ENCODE assay signal across 1 cellular context in genomic region chr1:150268706-150269403, GRCh38.
A peak's percentile ranks its signal among the peaks of the same experiment; 100 is the strongest.
TF ChIP-seq lines count a peak whose summit lies in the region.

Gene APH1A (minus strand): TSS chr1:150269016. CDS start chr1:150268810, 206 bp downstream.

TF ChIP-seq in K562, 482 proteins besides CTCF, POLR2A, EP300 and RAD21 (continued from another document and continues in another):
- TF ChIP-seq ZBTB40 (IDR thresholded peaks at IDR 0.05) = peak; percentile 91
- TF ChIP-seq ZBTB40 (CRISPR knock-in tag; IDR thresholded peaks at IDR 0.05) = no peak
- no peak for TF ChIP-seq SRSF1 (IDR thresholded peaks at IDR 0.05; ENCODE audit: low read depth, low read length)
- TF ChIP-seq POLR2AphosphoS5 (IDR thresholded peaks at IDR 0.05; ENCODE audit: control insufficient read depth, insufficient read depth, low read depth, low read length) = peak; percentile 50; the same call in 1 of the 2 replicates
- TF ChIP-seq RBBP5 (IDR thresholded peaks at IDR 0.05; ENCODE audit: borderline replicate concordance, insufficient read depth, low read length, poor library complexity, severe bottlenecking) = peak; percentile 95
- TF ChIP-seq MTA1 (IDR thresholded peaks at IDR 0.05; ENCODE audit: borderline replicate concordance) = peak; percentile 92; the same call in 1 of the 2 replicates
- peak; percentile 77 to 89 for TF ChIP-seq MAZ (CRISPR knock-in tag; conservative IDR thresholded peaks at IDR 0.05 in 1 of 2, IDR thresholded peaks at IDR 0.05 in 1 of 2)
- TF ChIP-seq, protein P1, sequence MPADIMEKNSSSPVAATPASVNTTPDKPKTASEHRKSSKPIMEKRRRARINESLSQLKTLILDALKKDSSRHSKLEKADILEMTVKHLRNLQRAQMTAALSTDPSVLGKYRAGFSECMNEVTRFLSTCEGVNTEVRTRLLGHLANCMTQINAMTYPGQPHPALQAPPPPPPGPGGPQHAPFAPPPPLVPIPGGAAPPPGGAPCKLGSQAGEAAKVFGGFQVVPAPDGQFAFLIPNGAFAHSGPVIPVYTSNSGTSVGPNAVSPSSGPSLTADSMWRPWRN (IDR thresholded peaks at IDR 0.05; ENCODE audit: low read depth) = no peak
- TF ChIP-seq ZNF124 (CRISPR knock-in tag; IDR thresholded peaks at IDR 0.05) = no peak
- no peak for TF ChIP-seq HDAC8 (tag; IDR thresholded peaks at IDR 0.05)
- TF ChIP-seq GABPB1 (CRISPR knock-in tag; IDR thresholded peaks at IDR 0.05) = peak; percentile 93
- peak in 2 of 3 experiments; percentile 76 to 86 for TF ChIP-seq YY1 (IDR thresholded peaks at IDR 0.05; ENCODE audit: borderline replicate concordance in 1 of 3, control insufficient read depth in 1 of 3, extremely low read depth in 1 of 3, insufficient read depth in 3 of 3, insufficient read length in 1 of 3, insufficient replicate concordance in 2 of 3, low read depth in 1 of 3, low read length in 2 of 3)
- TF ChIP-seq, protein P2, sequence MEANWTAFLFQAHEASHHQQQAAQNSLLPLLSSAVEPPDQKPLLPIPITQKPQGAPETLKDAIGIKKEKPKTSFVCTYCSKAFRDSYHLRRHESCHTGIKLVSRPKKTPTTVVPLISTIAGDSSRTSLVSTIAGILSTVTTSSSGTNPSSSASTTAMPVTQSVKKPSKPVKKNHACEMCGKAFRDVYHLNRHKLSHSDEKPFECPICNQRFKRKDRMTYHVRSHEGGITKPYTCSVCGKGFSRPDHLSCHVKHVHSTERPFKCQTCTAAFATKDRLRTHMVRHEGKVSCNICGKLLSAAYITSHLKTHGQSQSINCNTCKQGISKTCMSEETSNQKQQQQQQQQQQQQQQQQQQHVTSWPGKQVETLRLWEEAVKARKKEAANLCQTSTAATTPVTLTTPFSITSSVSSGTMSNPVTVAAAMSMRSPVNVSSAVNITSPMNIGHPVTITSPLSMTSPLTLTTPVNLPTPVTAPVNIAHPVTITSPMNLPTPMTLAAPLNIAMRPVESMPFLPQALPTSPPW (CRISPR knock-in tag; IDR thresholded peaks at IDR 0.05) = peak; percentile 97
- TF ChIP-seq POU5F1 (IDR thresholded peaks at IDR 0.05; ENCODE audit: borderline replicate concordance, low read depth, low read length, partially characterized antibody) = peak; percentile 87
- TF ChIP-seq SP1 (CRISPR knock-in tag; IDR thresholded peaks at IDR 0.05) = peak; percentile 88
- 0 out of 2 replicates have a peak, but pooled peaks have one; percentile 47 for TF ChIP-seq HDAC2 (IDR thresholded peaks at IDR 0.05)
- no peak for TF ChIP-seq COPS2 (conservative IDR thresholded peaks at IDR 0.05)
- TF ChIP-seq KLF13 (tag; IDR thresholded peaks at IDR 0.05; ENCODE audit: borderline replicate concordance, low read depth) = peak; percentile 82
- TF ChIP-seq, protein P3, sequence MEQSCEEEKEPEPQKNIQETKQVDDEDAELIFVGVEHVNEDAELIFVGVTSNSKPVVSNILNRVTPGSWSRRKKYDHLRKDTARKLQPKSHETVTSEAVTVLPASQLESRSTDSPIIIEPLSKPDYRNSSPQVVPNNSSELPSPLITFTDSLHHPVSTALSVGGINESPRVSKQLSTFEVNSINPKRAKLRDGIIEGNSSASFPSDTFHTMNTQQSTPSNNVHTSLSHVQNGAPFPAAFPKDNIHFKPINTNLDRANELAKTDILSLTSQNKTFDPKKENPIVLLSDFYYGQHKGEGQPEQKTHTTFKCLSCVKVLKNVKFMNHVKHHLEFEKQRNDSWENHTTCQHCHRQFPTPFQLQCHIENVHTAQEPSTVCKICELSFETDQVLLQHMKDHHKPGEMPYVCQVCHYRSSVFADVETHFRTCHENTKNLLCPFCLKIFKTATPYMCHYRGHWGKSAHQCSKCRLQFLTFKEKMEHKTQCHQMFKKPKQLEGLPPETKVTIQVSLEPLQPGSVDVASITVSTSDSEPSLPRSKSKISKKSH (CRISPR knock-in tag; IDR thresholded peaks at IDR 0.05) = no peak
- TF ChIP-seq ERF (CRISPR knock-in tag; IDR thresholded peaks at IDR 0.05) = no peak
- no peak for TF ChIP-seq AFF4 (CRISPR knock-in tag; IDR thresholded peaks at IDR 0.05)
- TF ChIP-seq, protein P4, sequence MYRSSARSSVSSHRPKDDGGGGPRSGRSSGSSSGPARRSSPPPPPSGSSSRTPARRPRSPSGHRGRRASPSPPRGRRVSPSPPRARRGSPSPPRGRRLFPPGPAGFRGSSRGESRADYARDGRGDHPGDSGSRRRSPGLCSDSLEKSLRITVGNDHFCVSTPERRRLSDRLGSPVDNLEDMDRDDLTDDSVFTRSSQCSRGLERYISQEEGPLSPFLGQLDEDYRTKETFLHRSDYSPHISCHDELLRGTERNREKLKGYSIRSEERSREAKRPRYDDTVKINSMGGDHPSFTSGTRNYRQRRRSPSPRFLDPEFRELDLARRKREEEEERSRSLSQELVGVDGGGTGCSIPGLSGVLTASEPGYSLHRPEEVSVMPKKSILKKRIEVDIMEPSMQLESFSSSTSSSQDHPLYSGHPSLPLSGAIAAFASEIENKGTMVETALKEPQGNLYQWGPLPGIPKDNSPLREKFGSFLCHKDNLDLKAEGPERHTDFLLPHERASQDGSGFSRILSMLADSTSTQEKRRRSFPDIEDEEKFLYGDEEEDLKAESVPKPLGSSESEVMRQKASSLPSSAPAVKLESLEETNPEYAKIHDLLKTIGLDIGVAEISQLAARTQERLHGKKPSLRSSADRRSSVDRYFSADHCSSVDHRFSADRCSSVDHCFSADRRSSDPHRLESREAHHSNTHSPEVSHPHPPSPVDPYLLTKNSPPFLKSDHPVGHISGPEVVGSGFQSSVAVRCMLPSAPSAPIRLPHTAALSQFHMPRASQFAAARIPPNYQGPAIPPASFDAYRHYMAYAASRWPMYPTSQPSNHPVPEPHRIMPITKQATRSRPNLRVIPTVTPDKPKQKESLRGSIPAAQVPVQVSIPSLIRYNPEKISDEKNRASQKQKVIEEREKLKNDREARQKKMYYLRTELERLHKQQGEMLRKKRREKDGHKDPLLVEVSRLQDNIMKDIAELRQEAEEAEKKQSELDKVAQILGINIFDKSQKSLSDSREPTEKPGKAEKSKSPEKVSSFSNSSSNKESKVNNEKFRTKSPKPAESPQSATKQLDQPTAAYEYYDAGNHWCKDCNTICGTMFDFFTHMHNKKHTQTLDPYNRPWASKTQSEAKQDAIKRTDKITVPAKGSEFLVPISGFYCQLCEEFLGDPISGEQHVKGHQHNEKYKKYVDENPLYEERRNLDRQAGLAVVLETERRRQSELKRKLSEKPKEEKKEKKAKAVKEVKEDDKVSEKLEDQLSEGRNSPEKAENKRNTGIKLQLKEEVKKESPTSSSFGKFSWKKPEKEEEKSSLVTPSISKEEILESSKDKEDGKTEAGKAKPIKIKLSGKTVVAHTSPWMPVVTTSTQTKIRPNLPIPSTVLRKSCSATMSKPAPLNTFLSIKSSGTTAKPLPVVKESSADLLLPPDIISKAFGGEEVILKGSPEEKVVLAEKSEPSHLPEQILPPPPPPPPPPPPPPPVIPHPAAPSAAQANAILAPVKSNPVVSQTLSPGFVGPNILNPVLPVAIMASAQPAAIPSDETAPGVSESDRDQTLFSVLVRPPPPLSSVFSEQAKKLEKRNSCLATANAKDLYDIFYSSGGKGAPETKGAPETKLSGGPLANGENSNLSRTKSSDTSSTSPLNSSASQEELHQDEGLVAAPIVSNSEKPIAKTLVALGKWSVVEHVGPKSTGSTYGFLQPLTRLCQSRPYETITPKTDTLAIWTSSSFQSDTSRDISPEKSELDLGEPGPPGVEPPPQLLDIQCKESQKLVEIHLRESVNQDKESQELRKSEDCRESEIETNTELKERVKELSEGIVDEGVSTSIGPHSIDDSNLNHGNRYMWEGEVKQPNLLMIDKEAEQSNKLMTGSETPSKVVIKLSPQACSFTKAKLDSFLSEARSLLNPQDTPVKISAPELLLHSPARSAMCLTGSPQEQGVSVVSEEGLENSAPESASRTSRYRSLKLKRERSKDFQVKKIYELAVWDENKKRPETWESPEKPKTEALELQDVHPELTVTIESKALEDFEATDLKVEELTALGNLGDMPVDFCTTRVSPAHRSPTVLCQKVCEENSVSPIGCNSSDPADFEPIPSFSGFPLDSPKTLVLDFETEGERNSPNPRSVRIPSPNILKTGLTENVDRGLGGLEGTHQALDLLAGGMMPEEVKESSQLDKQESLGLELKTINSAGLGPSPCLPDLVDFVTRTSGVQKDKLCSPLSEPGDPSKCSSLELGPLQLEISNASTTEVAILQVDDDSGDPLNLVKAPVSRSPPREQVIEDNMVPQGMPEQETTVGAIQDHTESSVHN (IDR thresholded peaks at IDR 0.05; ENCODE audit: borderline replicate concordance in 1 of 2, low read depth in 1 of 2) = 0 out of 4 replicates have a peak, but pooled peaks of 1 of the 2 experiments have one; percentile 29
- TF ChIP-seq, protein P5, sequence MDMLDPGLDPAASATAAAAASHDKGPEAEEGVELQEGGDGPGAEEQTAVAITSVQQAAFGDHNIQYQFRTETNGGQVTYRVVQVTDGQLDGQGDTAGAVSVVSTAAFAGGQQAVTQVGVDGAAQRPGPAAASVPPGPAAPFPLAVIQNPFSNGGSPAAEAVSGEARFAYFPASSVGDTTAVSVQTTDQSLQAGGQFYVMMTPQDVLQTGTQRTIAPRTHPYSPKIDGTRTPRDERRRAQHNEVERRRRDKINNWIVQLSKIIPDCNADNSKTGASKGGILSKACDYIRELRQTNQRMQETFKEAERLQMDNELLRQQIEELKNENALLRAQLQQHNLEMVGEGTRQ (CRISPR knock-in tag; IDR thresholded peaks at IDR 0.05) = peak; percentile 39; the same call in 1 of the 2 replicates
- TF ChIP-seq PHB2 (IDR thresholded peaks at IDR 0.05; ENCODE audit: low read depth) = no peak
- TF ChIP-seq ZFX (CRISPR knock-in tag; IDR thresholded peaks at IDR 0.05) = peak; percentile 79
- peak; percentile 54; the same call in 1 of the 2 replicates for TF ChIP-seq DIDO1 (tag; IDR thresholded peaks at IDR 0.05; ENCODE audit: low read depth)
- TF ChIP-seq PYGO2 (tag; IDR thresholded peaks at IDR 0.05) = no peak
